In the genomic region with DNA sequence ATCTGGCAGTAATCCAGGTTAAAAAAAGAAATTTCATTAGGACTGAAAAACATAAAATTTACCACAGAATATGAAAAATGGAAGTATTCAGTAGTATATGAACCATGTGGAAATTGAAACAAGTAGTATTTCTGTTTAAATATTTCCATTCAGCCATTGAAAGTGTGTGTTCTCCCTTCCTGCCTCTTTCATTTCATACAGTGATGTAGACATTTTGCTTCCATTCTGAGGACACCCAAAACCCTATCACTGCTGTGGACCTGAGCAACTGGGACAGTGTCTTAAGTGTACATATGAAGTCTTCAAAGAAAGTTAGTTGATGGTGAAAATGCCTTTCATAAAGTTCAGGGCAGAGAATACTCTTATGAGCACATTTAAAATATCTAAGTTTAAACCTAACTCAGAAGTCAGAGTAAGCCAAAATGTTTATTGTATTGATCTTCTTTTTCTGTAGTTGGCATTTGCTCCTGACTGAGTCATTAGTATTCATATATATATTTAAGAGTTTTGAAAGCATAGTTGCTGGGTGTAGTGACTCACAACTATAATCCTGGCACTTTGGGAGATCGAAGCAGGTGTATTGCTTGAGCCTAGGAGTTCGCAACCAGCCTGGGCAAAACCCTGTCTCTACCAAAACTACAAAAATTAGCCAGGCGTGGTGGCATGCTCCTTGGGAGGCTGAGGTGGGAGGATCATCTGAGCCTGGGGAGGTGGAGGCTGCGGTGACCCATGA, we compare ENCODE assay signal across 18 cellular contexts.
DNase-seq lines count a peak whose midpoint lies in the region; ATAC-seq and TF ChIP-seq lines count a peak whose summit lies in the region.
"Had no signal": no experiment of that assay in that cellular context is flagged by ENCODE, and none has a peak within 500 bp of the region (broad histone marks: within the 10 kb centered on the region; RNA-seq: fewer than 3 reads in every experiment).

No MANE protein-coding gene starts in this region.

- peaks cover 34% of the 10 kb centered on the region for H3K4me1 ChIP-seq in Loucy (ENCODE audit: insufficient read depth, low read length, poor library complexity, severe bottlenecking)
- H3K4me1 ChIP-seq: parathyroid adenoma had no signal

- CTCF ChIA-PET in activated naive CD4-positive, alpha-beta T cell treated with anti-CD3 and anti-CD28 coated beads, Interleukin-2, amount 10 ng/mL, durations not matched to agents 7 days and 5 days (lab: Charles Lee) = no interaction called here

- H3K4me3 Mint-ChIP-seq in activated naive CD4-positive, alpha-beta T cell treated with anti-CD3 and anti-CD28 coated beads, Interleukin-2, amount 10 ng/mL, durations not matched to agents 7 days and 5 days = no peak overlapping the region
- H3K4me3 Mint-ChIP-seq in dendritic cell treated with granulocyte-macrophage colony-stimulating factor and Interleukin-4, amounts not matched to agents 40 ng/mL and 50 ng/mL, for 4 days = no peak overlapping the region
- H3K4me3 Mint-ChIP-seq: naive B cell had no signal

- H3K9ac ChIP-seq in Loucy (ENCODE audit: low read depth, low read length, poor library complexity, severe bottlenecking) = no peak overlapping the region
- H3K9ac ChIP-seq: parathyroid adenoma had no signal

- peaks cover 50% of the 10 kb centered on the region for H3K79me2 ChIP-seq in Loucy (ENCODE audit: insufficient read depth, low read length)
- H3K79me2 ChIP-seq: parathyroid adenoma had no signal

- H3K27ac Mint-ChIP-seq in activated naive CD4-positive, alpha-beta T cell treated with anti-CD3 and anti-CD28 coated beads, Interleukin-2, amount 50 U/mL, for 72 hours = peak overlapping the region; percentile 69 to 82
- H3K27ac Mint-ChIP-seq in activated naive CD4-positive, alpha-beta T cell treated with anti-CD3 and anti-CD28 coated beads, Interleukin-2, amount 10 ng/mL, durations not matched to agents 7 days and 5 days = no peak overlapping the region
- H3K27ac Mint-ChIP-seq in dendritic cell treated with granulocyte-macrophage colony-stimulating factor and Interleukin-4, amounts not matched to agents 40 ng/mL and 50 ng/mL, for 4 days = peak overlapping the region; percentile 60

- H3K27me3 Mint-ChIP-seq in activated naive CD4-positive, alpha-beta T cell treated with anti-CD3 and anti-CD28 coated beads, Interleukin-2, amount 10 ng/mL, durations not matched to agents 7 days and 5 days = no peaks in the 10 kb centered on the region
- H3K27me3 Mint-ChIP-seq in dendritic cell treated with granulocyte-macrophage colony-stimulating factor and Interleukin-4, amounts not matched to agents 40 ng/mL and 50 ng/mL, for 4 days = no peaks in the 10 kb centered on the region
- H3K27me3 Mint-ChIP-seq: naive B cell had no signal

- H2AFZ ChIP-seq in Loucy (ENCODE audit: low read length) = no peak overlapping the region
- H2AFZ ChIP-seq: parathyroid adenoma had no signal

- DNase-seq in activated naive CD4-positive, alpha-beta T cell treated with anti-CD3 and anti-CD28 coated beads, Interleukin-2, amount 50 U/mL, for 72 hours (ENCODE audit: low spot score in 2 of 2) = no peak
- no peak for DNase-seq in activated naive CD4-positive, alpha-beta T cell treated with anti-CD3 and anti-CD28 coated beads, Interleukin-2, amount 10 ng/mL, durations not matched to agents 7 days and 5 days
- no peak for DNase-seq in stimulated activated naive CD8-positive, alpha-beta T cell treated with anti-CD3 and anti-CD28 coated beads, Interleukin-15, Interleukin-2, amounts not matched to agents 100 U/mL and 50 U/mL, for 24 hours
- no peak for DNase-seq in NCI-H1436 treated with DMSO at 0.1 percent for 48 hours (lab: John Stamatoyannopoulos, UW)
- DNase-seq in CD1c-positive myeloid dendritic cell (ENCODE audit: extremely low spot score) = no peak
- DNase-seq: activated effector memory CD4-positive, alpha-beta T cell treated with anti-CD3 and anti-CD28 coated beads, Interleukin-2, amount 50 U/mL, for 16 hours; AML-193; GDM1; H7; naive B cell; NCI-H1105; NCI-H2081 treated with DMSO at 0.1 percent for 48 hours; NCI-H510A; upper lobe of left lung had no signal

- TF ChIP-seq CTCF in Loucy (conservative IDR thresholded peaks at IDR 0.05; ENCODE audit: low read length) = no peak

- no peaks in the 10 kb centered on the region for H3K9me3 ChIP-seq in Loucy (ENCODE audit: insufficient read depth, low read depth, low read length)
- H3K9me3 ChIP-seq: upper lobe of left lung had no signal

- no peaks in the 10 kb centered on the region for H3K9me3 Mint-ChIP-seq in activated naive CD4-positive, alpha-beta T cell treated with anti-CD3 and anti-CD28 coated beads, Interleukin-2, amount 50 U/mL, for 72 hours
- H3K9me3 Mint-ChIP-seq in activated naive CD4-positive, alpha-beta T cell treated with anti-CD3 and anti-CD28 coated beads, Interleukin-2, amount 10 ng/mL, durations not matched to agents 7 days and 5 days = no peaks in the 10 kb centered on the region
- no peaks in the 10 kb centered on the region for H3K9me3 Mint-ChIP-seq in dendritic cell treated with granulocyte-macrophage colony-stimulating factor and Interleukin-4, amounts not matched to agents 40 ng/mL and 50 ng/mL, for 4 days
- H3K9me3 Mint-ChIP-seq: naive B cell had no signal

- no peaks in the 10 kb centered on the region for H3K27me3 ChIP-seq in Loucy (ENCODE audit: insufficient read depth, low read length, poor library complexity, severe bottlenecking)
- H3K27me3 ChIP-seq: upper lobe of left lung had no signal

- peaks cover 4% of the 10 kb centered on the region; the same call in 1 of the 2 replicates for H3F3A ChIP-seq in Loucy (ENCODE audit: low read depth)

- peak overlapping the region; percentile 21 for H3K4me2 ChIP-seq in Loucy (ENCODE audit: low read depth, low read length, poor library complexity, severe bottlenecking)

- peak; percentile 70 to 76 for ATAC-seq in activated naive CD4-positive, alpha-beta T cell treated with anti-CD3 and anti-CD28 coated beads, Interleukin-2, amount 50 U/mL, for 72 hours
- peak; percentile 75 for ATAC-seq in stimulated activated naive CD8-positive, alpha-beta T cell treated with anti-CD3 and anti-CD28 coated beads, Interleukin-15, Interleukin-2, amounts not matched to agents 100 U/mL and 50 U/mL, for 24 hours
- ATAC-seq in GM18870 (IDR thresholded peaks at IDR 0.05; ENCODE audit: unreplicated experiment) = no peak

- H3K9me2 ChIP-seq in Loucy (replicated peaks; ENCODE audit: low read depth, low read length) = no peaks in the 10 kb centered on the region

- H3K4me3 ChIP-seq in Loucy (ENCODE audit: low read length, poor library complexity, severe bottlenecking) = no peak overlapping the region
- H3K4me3 ChIP-seq: upper lobe of left lung had no signal

- intact Hi-C loops in dendritic cell treated with granulocyte-macrophage colony-stimulating factor and Interleukin-4, amounts not matched to agents 40 ng/mL and 50 ng/mL, for 4 days (cut with micrococcal nuclease) = no loop called here

- H3K36me3 Mint-ChIP-seq in activated naive CD4-positive, alpha-beta T cell treated with anti-CD3 and anti-CD28 coated beads, Interleukin-2, amount 50 U/mL, for 72 hours = peaks cover 0 to 15% of the 10 kb centered on the region in 2 donors
- H3K36me3 Mint-ChIP-seq in activated naive CD4-positive, alpha-beta T cell treated with anti-CD3 and anti-CD28 coated beads, Interleukin-2, amount 10 ng/mL, durations not matched to agents 7 days and 5 days = peaks cover 27% of the 10 kb centered on the region
- peaks cover 24% of the 10 kb centered on the region for H3K36me3 Mint-ChIP-seq in dendritic cell treated with granulocyte-macrophage colony-stimulating factor and Interleukin-4, amounts not matched to agents 40 ng/mL and 50 ng/mL, for 4 days (ENCODE audit: low read depth)

- H4K20me1 ChIP-seq in Loucy (ENCODE audit: insufficient read depth, low read length, poor library complexity, severe bottlenecking) = no peaks in the 10 kb centered on the region

- H3K4me1 Mint-ChIP-seq in activated naive CD4-positive, alpha-beta T cell treated with anti-CD3 and anti-CD28 coated beads, Interleukin-2, amount 10 ng/mL, durations not matched to agents 7 days and 5 days = peaks cover 39% of the 10 kb centered on the region
- H3K4me1 Mint-ChIP-seq in dendritic cell treated with granulocyte-macrophage colony-stimulating factor and Interleukin-4, amounts not matched to agents 40 ng/mL and 50 ng/mL, for 4 days (ENCODE audit: low read depth) = peaks cover 34% of the 10 kb centered on the region

- no peaks in the 10 kb centered on the region for H3K36me3 ChIP-seq in Loucy (ENCODE audit: insufficient read depth, low read length)
